Comparison of ENCODE assay signal across 14 cellular contexts in the genomic region with DNA sequence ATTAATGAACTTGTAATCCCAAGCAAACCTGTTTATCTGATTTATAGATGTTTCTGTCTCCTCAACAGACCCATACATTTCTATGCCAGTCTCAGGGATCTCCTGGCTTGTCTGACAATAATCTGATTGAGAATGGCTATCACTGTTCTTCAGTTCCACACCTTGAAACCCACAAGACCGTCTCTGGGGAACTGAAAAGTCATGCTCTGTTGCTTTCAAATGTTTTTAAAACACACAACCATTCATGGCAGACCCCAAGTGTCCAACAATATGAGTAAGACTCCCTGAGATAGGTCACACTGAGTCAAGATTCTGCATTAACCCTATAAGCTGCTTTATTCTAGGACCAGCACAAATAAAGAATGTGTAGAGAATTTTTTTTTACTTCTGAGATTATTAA.
DNase-seq lines count a peak whose midpoint lies in the region; ATAC-seq lines count a peak whose summit lies in the region.
"Had no signal": no experiment of that assay in that cellular context is flagged by ENCODE, and none has a peak within 500 bp of the region (broad histone marks: within the 10 kb centered on the region; RNA-seq: fewer than 3 reads in every experiment).

No MANE protein-coding gene starts in this region.

- H3K18ac ChIP-seq in mesendoderm (ENCODE audit: low read length), result peak overlapping the region; percentile 30

- no peak overlapping the region for H2AK5ac ChIP-seq in mesendoderm (ENCODE audit: low read length)

- DNase-seq in NCI-H82 (lab: John Stamatoyannopoulos, UW) (peak; percentile 21), NCI-H82 treated with DMSO at 0.1 percent for 48 hours (lab: John Stamatoyannopoulos, UW; ENCODE audit: unreplicated experiment) (no peak), mesendoderm (no peak), substantia nigra (lab: John Stamatoyannopoulos, UW) (no peak), NCI-H748 treated with DMSO at 0.1 percent for 48 hours (lab: John Stamatoyannopoulos, UW) (no peak), NCI-H2029 treated with DMSO at 0.1 percent for 48 hours (lab: John Stamatoyannopoulos, UW) (no peak)
- DNase-seq: naive thymus-derived CD8-positive, alpha-beta T cell; NCI-H1105 treated with DMSO at 0.1 percent for 48 hours had no signal

- H3K9ac ChIP-seq in mesendoderm (ENCODE audit: low read length), result no peak overlapping the region

- H3K56ac ChIP-seq in mesendoderm (ENCODE audit: low read length), result no peak overlapping the region

- peak; percentile 77 for ATAC-seq in GM21447 (IDR thresholded peaks at IDR 0.05; ENCODE audit: unreplicated experiment)
- ATAC-seq in HG03103 (IDR thresholded peaks at IDR 0.05; ENCODE audit: low read depth, unreplicated experiment), result peak; percentile 88
- ATAC-seq: A549; esophagus mucosa; naive thymus-derived CD8-positive, alpha-beta T cell; stimulated activated memory B cell treated with anti-CD40 and anti-IgM and Interleukin-4, amounts not matched to agents 10 μg/mL and 1 μg/mL and 100 μg/mL, for 72 hours had no signal

- H3K79me1 ChIP-seq in mesendoderm (ENCODE audit: low read length), result no peaks in the 10 kb centered on the region

- no peak overlapping the region for H2BK5ac ChIP-seq in mesendoderm (ENCODE audit: low read length)

- H3K79me2 ChIP-seq in mesendoderm (ENCODE audit: control insufficient read depth, insufficient read depth, low read length), result no peaks in the 10 kb centered on the region

- no peak overlapping the region for H2BK120ac ChIP-seq in mesendoderm (ENCODE audit: low read depth, low read length)

- no peak overlapping the region for H3K27ac ChIP-seq in mesendoderm (ENCODE audit: low read depth, low read length)
- H3K27ac ChIP-seq in substantia nigra (ENCODE audit: low read depth, low read length, poor library complexity, severe bottlenecking), result no peak overlapping the region
- H3K27ac ChIP-seq: A549, vagina had no signal

- H3K23ac ChIP-seq in mesendoderm (ENCODE audit: low read length), result no peak overlapping the region

- H3K36me3 ChIP-seq in mesendoderm (ENCODE audit: control insufficient read depth, insufficient read depth, low read length), result no peaks in the 10 kb centered on the region
- H3K36me3 ChIP-seq: vagina had no signal

- H3K4ac ChIP-seq in mesendoderm (ENCODE audit: low read depth, low read length), result no peak overlapping the region

- H2BK15ac ChIP-seq in mesendoderm (replicated peaks; ENCODE audit: low read depth), result no peak overlapping the region

- H3K4me3 ChIP-seq in mesendoderm (ENCODE audit: low read length), result no peak overlapping the region
- H3K4me3 ChIP-seq: A549, vagina had no signal

- no CpG with 5 or more reads among the region's 1 CpG for WGBS in mesendoderm (ENCODE audit: extremely low coverage, insufficient coverage, low lambda C conversion rate)

- no peak overlapping the region for H4K5ac ChIP-seq in mesendoderm (ENCODE audit: low read length)

- H3K4me2 ChIP-seq in mesendoderm (ENCODE audit: low read length), result no peak overlapping the region
- H3K4me2 ChIP-seq: A549 had no signal

- no peak overlapping the region for H4K8ac ChIP-seq in mesendoderm (ENCODE audit: low read depth, low read length)

- H3K4me1 ChIP-seq in mesendoderm (ENCODE audit: control insufficient read depth, low read depth, low read length), result no peaks in the 10 kb centered on the region
- H3K4me1 ChIP-seq: A549, vagina had no signal

- no peaks in the 10 kb centered on the region for H3K27me3 ChIP-seq in mesendoderm (ENCODE audit: insufficient read depth, low read length, poor library complexity)
- H3K27me3 ChIP-seq: vagina had no signal
